1 cellular context compared by ENCODE assay signal in the genomic region with DNA sequence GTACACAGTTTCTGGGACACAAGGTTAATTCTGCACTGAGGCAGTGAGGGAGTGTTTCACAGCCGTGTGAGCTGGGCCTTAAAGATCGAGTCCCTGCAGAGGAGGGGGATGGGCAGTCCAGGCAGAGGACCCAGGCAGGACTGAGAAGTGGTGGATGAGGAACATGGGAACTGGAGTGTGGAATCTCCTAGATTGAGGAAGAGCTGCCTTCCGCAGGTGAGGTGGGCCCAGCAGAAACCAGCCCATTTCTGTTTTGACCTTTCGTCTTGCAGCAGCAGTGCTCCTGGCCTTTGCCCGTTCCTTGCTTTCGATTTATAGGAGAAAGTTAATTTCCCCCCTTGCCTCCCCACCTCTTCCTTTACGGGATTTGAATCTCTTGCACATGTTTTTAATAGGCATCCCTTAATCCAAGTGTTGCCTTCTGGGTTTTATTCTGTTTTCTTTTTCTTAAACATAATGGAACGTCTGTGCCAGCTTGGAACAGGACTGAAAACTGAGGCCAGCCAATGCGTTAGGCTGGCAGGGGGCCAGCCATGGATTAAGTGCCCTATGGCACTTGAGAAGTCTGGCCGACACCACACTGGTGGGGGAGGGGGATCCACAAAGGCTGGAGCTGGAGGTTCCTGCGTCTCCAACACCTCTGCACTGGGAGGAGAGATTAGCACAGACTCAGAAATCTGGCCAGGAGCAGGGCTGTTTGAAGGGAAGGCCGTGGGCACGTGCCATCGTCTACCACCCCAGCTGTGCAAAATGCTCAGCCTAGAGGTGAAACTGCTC.
TF ChIP-seq lines count a peak whose summit lies in the region.

No MANE protein-coding gene starts in this region.

TF ChIP-seq in H1, 55 proteins besides CTCF, POLR2A, EP300 and RAD21:
- TF ChIP-seq SP2 (IDR thresholded peaks at IDR 0.05; ENCODE audit: low read length) (no peak), TBP (IDR thresholded peaks at IDR 0.05; ENCODE audit: low read depth, low read length) (no peak), SIRT6 (IDR thresholded peaks at IDR 0.05; ENCODE audit: low read length) (no peak), FOSL1 (IDR thresholded peaks at IDR 0.05; ENCODE audit: insufficient read depth, low read depth, low read length) (no peak), SP1 (IDR thresholded peaks at IDR 0.05; ENCODE audit: low read depth, low read length) (no peak), RBBP5 (IDR thresholded peaks at IDR 0.05; ENCODE audit: borderline replicate concordance, low read depth, low read length) (no peak), CREB1 (IDR thresholded peaks at IDR 0.05) (no peak), SP4 (IDR thresholded peaks at IDR 0.05; ENCODE audit: low read length) (no peak), SUZ12 (IDR thresholded peaks at IDR 0.05; ENCODE audit: low read length) (no peak), SIX5 (IDR thresholded peaks at IDR 0.05; ENCODE audit: low read depth, low read length) (no peak)
